In genomic region chr1:31218705-31219104, GRCh38 we compare ENCODE assay signal across 2 cellular contexts.
TF ChIP-seq lines count a peak whose summit lies in the region.

No MANE protein-coding gene starts in this region.

TF ChIP-seq in HEK293, 187 proteins besides CTCF, POLR2A, EP300 and RAD21 (continued from another document):
- TF ChIP-seq ZNF600 (tag by site-specific recombination; IDR thresholded peaks at IDR 0.05) = no peak

TF ChIP-seq in K562, 482 proteins besides CTCF, POLR2A, EP300 and RAD21 (continued from another document):
- no peak for TF ChIP-seq BRF1 (IDR thresholded peaks at IDR 0.05; ENCODE audit: borderline replicate concordance, extremely low read depth, insufficient read length)
- TF ChIP-seq ZNF274 (IDR thresholded peaks at IDR 0.05; ENCODE audit: borderline replicate concordance, low read depth, low read length) = no peak
- TF ChIP-seq BRD4 (IDR thresholded peaks at IDR 0.05) = no peak
- TF ChIP-seq, protein P1, sequence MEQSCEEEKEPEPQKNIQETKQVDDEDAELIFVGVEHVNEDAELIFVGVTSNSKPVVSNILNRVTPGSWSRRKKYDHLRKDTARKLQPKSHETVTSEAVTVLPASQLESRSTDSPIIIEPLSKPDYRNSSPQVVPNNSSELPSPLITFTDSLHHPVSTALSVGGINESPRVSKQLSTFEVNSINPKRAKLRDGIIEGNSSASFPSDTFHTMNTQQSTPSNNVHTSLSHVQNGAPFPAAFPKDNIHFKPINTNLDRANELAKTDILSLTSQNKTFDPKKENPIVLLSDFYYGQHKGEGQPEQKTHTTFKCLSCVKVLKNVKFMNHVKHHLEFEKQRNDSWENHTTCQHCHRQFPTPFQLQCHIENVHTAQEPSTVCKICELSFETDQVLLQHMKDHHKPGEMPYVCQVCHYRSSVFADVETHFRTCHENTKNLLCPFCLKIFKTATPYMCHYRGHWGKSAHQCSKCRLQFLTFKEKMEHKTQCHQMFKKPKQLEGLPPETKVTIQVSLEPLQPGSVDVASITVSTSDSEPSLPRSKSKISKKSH (CRISPR knock-in tag; IDR thresholded peaks at IDR 0.05) = no peak
- TF ChIP-seq CTCFL (IDR thresholded peaks at IDR 0.05; ENCODE audit: borderline replicate concordance, insufficient read depth, low read depth, low read length, poor library complexity, severe bottlenecking) = no peak
- TF ChIP-seq PHF21A (IDR thresholded peaks at IDR 0.05; ENCODE audit: borderline replicate concordance, low read depth) = no peak
- TF ChIP-seq ETS1 (conservative IDR thresholded peaks at IDR 0.05; ENCODE audit: control insufficient read depth, low read depth, low read length) = no peak
- no peak for TF ChIP-seq ZNF740 (CRISPR knock-in tag; IDR thresholded peaks at IDR 0.05)
- no peak for TF ChIP-seq ZNF740 (tag; IDR thresholded peaks at IDR 0.05)
- TF ChIP-seq SRSF1 (IDR thresholded peaks at IDR 0.05; ENCODE audit: low read depth, low read length) = no peak
- no peak for TF ChIP-seq BCL6 (CRISPR knock-in tag; IDR thresholded peaks at IDR 0.05)
- TF ChIP-seq FOXP1 (CRISPR knock-in tag; IDR thresholded peaks at IDR 0.05) = no peak
- no peak for TF ChIP-seq ZNF584 (CRISPR knock-in tag; IDR thresholded peaks at IDR 0.05; ENCODE audit: low read depth)
- no peak for TF ChIP-seq FOXJ2 (tag; IDR thresholded peaks at IDR 0.05)
